ENCODE assay signal across 9 cellular contexts in the genomic region with DNA sequence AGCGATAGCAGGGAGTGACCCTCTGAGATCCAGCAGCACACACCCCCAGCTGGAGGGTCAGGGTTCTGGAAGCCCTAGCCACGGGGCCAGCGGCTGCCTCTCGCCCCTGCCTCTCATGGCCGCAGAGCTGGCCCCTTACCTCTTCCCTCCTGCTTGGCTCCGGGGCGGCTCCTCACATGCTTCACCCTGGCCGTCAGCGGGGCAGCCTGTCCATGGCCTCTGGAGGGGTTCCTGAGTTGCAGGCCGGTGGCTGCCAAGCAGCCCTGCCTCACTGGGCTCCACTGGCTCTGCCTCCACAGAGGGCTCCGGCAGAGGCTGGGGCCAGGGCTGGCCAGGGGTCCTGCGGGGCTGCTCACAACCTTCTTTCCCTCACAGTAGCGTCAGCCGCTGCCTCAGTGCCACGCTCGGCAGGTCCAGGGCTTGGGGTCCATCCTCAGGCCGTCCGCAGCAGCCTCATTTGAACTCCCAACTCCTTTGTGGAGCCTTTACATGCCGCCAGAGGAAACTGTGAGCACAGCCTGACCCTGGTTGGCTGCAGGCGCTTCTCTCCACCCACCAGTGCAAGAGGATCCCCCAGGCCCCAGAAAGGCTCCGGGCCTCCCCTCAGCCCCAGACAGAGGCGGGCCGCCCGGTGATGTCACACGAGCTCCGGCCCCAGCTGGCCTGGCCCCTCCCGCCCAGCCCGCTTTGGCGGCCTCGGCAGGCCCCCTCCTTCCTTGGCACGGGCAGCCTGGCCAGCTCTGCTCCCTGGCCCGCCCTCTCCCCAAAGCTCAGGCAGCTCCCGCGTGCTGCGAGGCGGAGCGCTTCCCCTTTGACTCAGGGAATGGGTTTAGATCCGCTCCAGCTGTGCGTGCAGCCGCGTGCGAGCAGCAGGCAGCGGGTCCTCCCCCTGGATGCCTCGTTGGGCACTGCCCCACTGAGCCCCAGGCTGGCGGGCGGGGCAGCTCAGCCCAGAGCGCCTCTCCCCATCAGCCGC. TPM values are rescaled to one million over a fixed set of nuclear protein-coding genes. Genes with fewer than 3 reads are reported as not detected.
A peak's percentile ranks its signal among the peaks of the same experiment; 100 is the strongest.
DNase-seq lines count a peak whose midpoint lies in the region; ATAC-seq and TF ChIP-seq lines count a peak whose summit lies in the region.
"Had no signal": no experiment of that assay in that cellular context is flagged by ENCODE, and none has a peak within 500 bp of the region (broad histone marks: within the 10 kb centered on the region; RNA-seq: fewer than 3 reads in every experiment).

A gene with protein sequence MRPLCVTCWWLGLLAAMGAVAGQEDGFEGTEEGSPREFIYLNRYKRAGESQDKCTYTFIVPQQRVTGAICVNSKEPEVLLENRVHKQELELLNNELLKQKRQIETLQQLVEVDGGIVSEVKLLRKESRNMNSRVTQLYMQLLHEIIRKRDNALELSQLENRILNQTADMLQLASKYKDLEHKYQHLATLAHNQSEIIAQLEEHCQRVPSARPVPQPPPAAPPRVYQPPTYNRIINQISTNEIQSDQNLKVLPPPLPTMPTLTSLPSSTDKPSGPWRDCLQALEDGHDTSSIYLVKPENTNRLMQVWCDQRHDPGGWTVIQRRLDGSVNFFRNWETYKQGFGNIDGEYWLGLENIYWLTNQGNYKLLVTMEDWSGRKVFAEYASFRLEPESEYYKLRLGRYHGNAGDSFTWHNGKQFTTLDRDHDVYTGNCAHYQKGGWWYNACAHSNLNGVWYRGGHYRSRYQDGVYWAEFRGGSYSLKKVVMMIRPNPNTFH (minus strand): TSS at position 460 of the 976 bp plus-strand sequence. CDS start 13,904 bp downstream, outside the sequence.

- DNase-seq in GM10248 (ENCODE audit: extremely low spot score) (peak; percentile 37), activated B cell treated with CpG ODN at 0.5 μM for 24 hours (peak; percentile 29), fibroblast of villous mesenchyme (ENCODE audit: low read depth) (peak; percentile 96), tibial nerve (ENCODE audit: low spot score in 2 of 2) (peak; percentile 80 to 82), GDM1 (lab: John Stamatoyannopoulos, UW) (no peak)

- no peak for TF ChIP-seq CTCF in GM10248 (IDR thresholded peaks at IDR 0.05; ENCODE audit: control extremely low read depth, extremely low read depth, low read depth, missing control alignments)
- TF ChIP-seq CTCF in activated B cell treated with CpG ODN at 0.5 μM for 24 hours (IDR thresholded peaks at IDR 0.05): no peak
- TF ChIP-seq CTCF in fibroblast of villous mesenchyme (IDR thresholded peaks at IDR 0.05; ENCODE audit: insufficient read depth, low read depth, low read length): no peak
- peak in 1 of 5 experiments; percentile 14 for TF ChIP-seq CTCF in tibial nerve (IDR thresholded peaks at IDR 0.05)

- WGBS in tibial nerve, 2 donors: 1 to 2% methylated on average over 32 to 40 of the region's 48 CpGs

- CTCF ChIA-PET in GM10248 (lab: Yijun Ruan, JAX) (interaction anchor here (0.9 to 1.8 kb wide), 8 partner anchors 11 to 75 kb away, joined by 3 to 5 read pairs (median 3); no protein-coding TSS in a partner anchor), activated B cell treated with CpG ODN at 0.5 μM for 24 hours (lab: Charles Lee) (interaction anchor here (1.1 kb wide), 1 partner anchor 76 kb away, joined by 3 read pairs; no protein-coding TSS in a partner anchor)

- H3K27ac Mint-ChIP-seq in activated B cell treated with CpG ODN at 0.5 μM for 24 hours: no peak within 1 kb of the TSS

- H3K4me3 Mint-ChIP-seq in activated B cell treated with CpG ODN at 0.5 μM for 24 hours: peak within 1 kb of the TSS; percentile 19

- H3K9ac ChIP-seq in mucosa of stomach (ENCODE audit: low read length): peak within 1 kb of the TSS; percentile 65

- intact Hi-C loops in activated B cell treated with CpG ODN at 0.5 μM for 24 hours (cut with micrococcal nuclease): loop anchor here (2.0 kb wide), 1 partner anchor 44 kb away; no protein-coding TSS in a partner anchor

- no peaks in the 10 kb centered on the region for H3K9me3 Mint-ChIP-seq in activated B cell treated with CpG ODN at 0.5 μM for 24 hours

- peaks cover 5% of the 10 kb centered on the region for H3K27me3 Mint-ChIP-seq in activated B cell treated with CpG ODN at 0.5 μM for 24 hours

- ATAC-seq in activated B cell treated with CpG ODN at 0.5 μM for 24 hours (ENCODE audit: low read depth) (peak; percentile 80), GM21360 (IDR thresholded peaks at IDR 0.05; ENCODE audit: unreplicated experiment) (no peak)

- H3K4me3 ChIP-seq in fibroblast of villous mesenchyme (ENCODE audit: low read depth, low read length) (peak within 1 kb of the TSS; percentile 67), mucosa of stomach (ENCODE audit: low read length) (no peak within 1 kb of the TSS), tibial nerve (peak within 1 kb of the TSS; percentile 39 to 62 (median 46))

- peaks cover 6% of the 10 kb centered on the region for H3K36me3 ChIP-seq in mucosa of stomach (ENCODE audit: control insufficient read depth, insufficient read depth, low read length)
- no peaks in the 10 kb centered on the region for H3K36me3 ChIP-seq in tibial nerve

- TF ChIP-seq RAD21 in Ishikawa (IDR thresholded peaks at IDR 0.05; ENCODE audit: low read depth): peak; percentile 20; the same call in 1 of the 2 replicates

- H3K9me3 ChIP-seq in mucosa of stomach (ENCODE audit: control insufficient read depth, low read length) (no peaks in the 10 kb centered on the region), tibial nerve (no peaks in the 10 kb centered on the region)

- peaks cover 29% of the 10 kb centered on the region for H3K4me1 Mint-ChIP-seq in activated B cell treated with CpG ODN at 0.5 μM for 24 hours

- peak within 1 kb of the TSS; percentile 81 to 94 (median 88) for H3K27ac ChIP-seq in tibial nerve

- POLR2A ChIA-PET in GM10248 (lab: Yijun Ruan, JAX): no interaction called here
- POLR2A ChIA-PET in activated B cell treated with CpG ODN at 0.5 μM for 24 hours (lab: Charles Lee): no interaction called here

- no peaks in the 10 kb centered on the region for H3K36me3 Mint-ChIP-seq in activated B cell treated with CpG ODN at 0.5 μM for 24 hours (ENCODE audit: low read depth)

- H3K4me1 ChIP-seq in mucosa of stomach (ENCODE audit: control insufficient read depth, insufficient read depth, low read length) (peaks cover 28% of the 10 kb centered on the region), tibial nerve (peaks cover 0 to 59% (median 25%) of the 10 kb centered on the region in 4 donors)

- H3K27me3 ChIP-seq in mucosa of stomach (ENCODE audit: control insufficient read depth, insufficient read depth, low read length) (no peaks in the 10 kb centered on the region), tibial nerve (no peaks in the 10 kb centered on the region)

- peak; percentile 75 for TF ChIP-seq EP300 in Ishikawa (IDR thresholded peaks at IDR 0.05; ENCODE audit: borderline replicate concordance)
- TF ChIP-seq EP300 in tibial nerve (IDR thresholded peaks at IDR 0.05): peak; percentile 72 to 88

- peak; percentile 34 to 70 for TF ChIP-seq POLR2A in tibial nerve (IDR thresholded peaks at IDR 0.05)

TF ChIP-seq in Ishikawa, 13 proteins besides CTCF, POLR2A, EP300 and RAD21:
- peak; percentile 72; the same call in 1 of the 2 replicates for TF ChIP-seq ZBTB7A (IDR thresholded peaks at IDR 0.05; ENCODE audit: low read depth)
- peak; percentile 94 for TF ChIP-seq NFIC (IDR thresholded peaks at IDR 0.05)
- TF ChIP-seq FOXM1 (IDR thresholded peaks at IDR 0.05; ENCODE audit: borderline replicate concordance, low read depth): peak; percentile 36; the same call in 1 of the 2 replicates
- TF ChIP-seq USF1 (IDR thresholded peaks at IDR 0.05): peak; percentile 49
- 0 out of 2 replicates have a peak, but pooled peaks have one; percentile 7 for TF ChIP-seq CREB1 (IDR thresholded peaks at IDR 0.05; ENCODE audit: low read depth)
- TF ChIP-seq TEAD4 (IDR thresholded peaks at IDR 0.05): peak; percentile 83
- no peak for TF ChIP-seq YY1 (IDR thresholded peaks at IDR 0.05; ENCODE audit: low read depth)
- peak; percentile 94 for TF ChIP-seq MAX (IDR thresholded peaks at IDR 0.05)
- TF ChIP-seq, protein P1, sequence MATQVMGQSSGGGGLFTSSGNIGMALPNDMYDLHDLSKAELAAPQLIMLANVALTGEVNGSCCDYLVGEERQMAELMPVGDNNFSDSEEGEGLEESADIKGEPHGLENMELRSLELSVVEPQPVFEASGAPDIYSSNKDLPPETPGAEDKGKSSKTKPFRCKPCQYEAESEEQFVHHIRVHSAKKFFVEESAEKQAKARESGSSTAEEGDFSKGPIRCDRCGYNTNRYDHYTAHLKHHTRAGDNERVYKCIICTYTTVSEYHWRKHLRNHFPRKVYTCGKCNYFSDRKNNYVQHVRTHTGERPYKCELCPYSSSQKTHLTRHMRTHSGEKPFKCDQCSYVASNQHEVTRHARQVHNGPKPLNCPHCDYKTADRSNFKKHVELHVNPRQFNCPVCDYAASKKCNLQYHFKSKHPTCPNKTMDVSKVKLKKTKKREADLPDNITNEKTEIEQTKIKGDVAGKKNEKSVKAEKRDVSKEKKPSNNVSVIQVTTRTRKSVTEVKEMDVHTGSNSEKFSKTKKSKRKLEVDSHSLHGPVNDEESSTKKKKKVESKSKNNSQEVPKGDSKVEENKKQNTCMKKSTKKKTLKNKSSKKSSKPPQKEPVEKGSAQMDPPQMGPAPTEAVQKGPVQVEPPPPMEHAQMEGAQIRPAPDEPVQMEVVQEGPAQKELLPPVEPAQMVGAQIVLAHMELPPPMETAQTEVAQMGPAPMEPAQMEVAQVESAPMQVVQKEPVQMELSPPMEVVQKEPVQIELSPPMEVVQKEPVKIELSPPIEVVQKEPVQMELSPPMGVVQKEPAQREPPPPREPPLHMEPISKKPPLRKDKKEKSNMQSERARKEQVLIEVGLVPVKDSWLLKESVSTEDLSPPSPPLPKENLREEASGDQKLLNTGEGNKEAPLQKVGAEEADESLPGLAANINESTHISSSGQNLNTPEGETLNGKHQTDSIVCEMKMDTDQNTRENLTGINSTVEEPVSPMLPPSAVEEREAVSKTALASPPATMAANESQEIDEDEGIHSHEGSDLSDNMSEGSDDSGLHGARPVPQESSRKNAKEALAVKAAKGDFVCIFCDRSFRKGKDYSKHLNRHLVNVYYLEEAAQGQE (IDR thresholded peaks at IDR 0.05; ENCODE audit: low read depth): no peak
- TF ChIP-seq TAF1 (IDR thresholded peaks at IDR 0.05; ENCODE audit: low read depth): peak; percentile 25; the same call in 1 of the 2 replicates
- TF ChIP-seq EGR1 (IDR thresholded peaks at IDR 0.05): no peak; the same call in 1 of the 2 replicates
- TF ChIP-seq CEBPB (IDR thresholded peaks at IDR 0.05): no peak
- TF ChIP-seq TCF12 (IDR thresholded peaks at IDR 0.05; ENCODE audit: low read depth): peak; percentile 92

RNA-seq across cellular contexts. Expression of the gene that starts here (rescaled TPM):
- not detected in 2 replicates for total RNA-seq in activated B cell treated with CpG ODN at 0.5 μM for 24 hours
- 19.9 and 37.4 TPM in 2 replicates for total RNA-seq in fibroblast of villous mesenchyme
- 10 to 100 TPM; 34.5 to 64.1 (median 47.1) TPM for total RNA-seq in tibial nerve
- total RNA-seq: activated CD8-positive, alpha-beta memory T cell treated with anti-CD3 and anti-CD28 coated beads for 36 hours had no signal

Comparison
In these comparisons a context has a peak if more than half of its experiments do, and no peak if none do; other contexts are left out.
1. RNA of the gene that starts here (total RNA-seq): 34.5 to 64.1 TPM in tibial nerve and 19.9 to 37.4 TPM in fibroblast of villous mesenchyme; not detected in activated B cell treated with CpG ODN at 0.5 μM for 24 hours; every median in the first group is over 10 times any median in the second.
2. Peak in DNase-seq and ATAC-seq in activated B cell treated with CpG ODN at 0.5 μM for 24 hours; RNA of the gene not detected or under 1 TPM.